Comparison of ENCODE assay signal across 21 cellular contexts in the genomic region with DNA sequence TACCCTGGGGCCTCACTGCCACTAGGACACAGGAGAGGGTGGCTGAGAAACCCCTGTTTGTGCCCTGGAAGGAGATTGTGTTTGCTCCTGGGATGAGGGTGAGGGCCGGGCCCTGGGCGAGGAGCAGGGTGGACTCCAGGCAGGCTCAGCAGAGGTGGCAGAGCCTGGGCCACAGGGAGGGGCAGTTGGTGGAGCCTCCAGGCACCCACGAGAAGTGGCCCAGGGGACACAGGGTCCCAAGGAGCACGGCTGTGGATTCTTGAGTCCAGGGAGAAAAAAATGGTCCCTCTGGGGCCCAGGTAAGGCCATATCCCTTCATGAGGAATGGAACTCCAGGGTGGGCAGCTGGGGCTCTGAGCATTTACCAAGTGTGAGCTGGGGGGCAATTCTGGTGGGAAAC. TPM values are rescaled to one million over a fixed set of nuclear protein-coding genes. Genes with fewer than 3 reads are reported as not detected.
DNase-seq lines count a peak whose midpoint lies in the region; ATAC-seq, FAIRE-seq and TF ChIP-seq lines count a peak whose summit lies in the region.
"Had no signal": no experiment of that assay in that cellular context is flagged by ENCODE, and none has a peak within 500 bp of the region (broad histone marks: within the 10 kb centered on the region; RNA-seq: fewer than 3 reads in every experiment).

No MANE protein-coding gene starts in this region.

- peak overlapping the region; percentile 24; the same call in 1 of the 2 replicates for H3K9ac ChIP-seq in BLaER1
- peak overlapping the region; percentile 28 for H3K9ac ChIP-seq in NT2/D1 (ENCODE audit: insufficient read length, low read depth)
- H3K9ac ChIP-seq in HepG2 (ENCODE audit: insufficient read depth, low read depth, low read length), result no peak overlapping the region

- CTCF ChIA-PET in HepG2 (lab: Yijun Ruan, JAX; ENCODE audit: low intra/inter-chr PET ratio, low total read pairs), result no interaction called here

- WGBS in heart right ventricle, 2 donors, result 88% methylated on average over 4 of the region's 4 CpGs
- WGBS in HepG2 (ENCODE audit: low lambda C conversion rate), result 81% methylated on average over 3 of the region's 4 CpGs
- WGBS in hepatocyte (ENCODE audit: low lambda C conversion rate, missing lambda C conversion rate), result 88% methylated on average over 4 of the region's 4 CpGs

- no peak overlapping the region for H3K4me3 ChIP-seq in heart right ventricle
- H3K4me3 ChIP-seq in BLaER1, result no peak overlapping the region
- no peak overlapping the region for H3K4me3 ChIP-seq in NT2/D1 (ENCODE audit: insufficient read length, low read depth)
- H3K4me3 ChIP-seq in HepG2 (replicated peaks in 1 of 3; ENCODE audit: insufficient read depth in 1 of 3, low read depth in 2 of 3, low read length in 3 of 3), result no peak overlapping the region
- no peak overlapping the region for H3K4me3 ChIP-seq in hepatocyte
- H3K4me3 ChIP-seq: A549 had no signal

- H3K27ac ChIP-seq in heart right ventricle, result no peak overlapping the region
- peak overlapping the region; percentile 58 for H3K27ac ChIP-seq in BLaER1
- no peak overlapping the region for H3K27ac ChIP-seq in HepG2 (ENCODE audit: extremely low read length, insufficient read depth, low read length)
- H3K27ac ChIP-seq in hepatocyte, result no peak overlapping the region
- H3K27ac ChIP-seq: 22Rv1, A549 had no signal

- H2AFZ ChIP-seq in HepG2 (ENCODE audit: low read length) (no peak overlapping the region), hepatocyte (no peak overlapping the region)

- no TSS peak for BruUV-seq in HepG2 (replicated peaks; lab: Mats Ljungman, UMichigan)

- TF ChIP-seq EP300 in HepG2 (IDR thresholded peaks at IDR 0.05; ENCODE audit: low read depth in 2 of 2, low read length in 2 of 2) (no peak), HepG2 (CRISPR knock-in tag; IDR thresholded peaks at IDR 0.05; ENCODE audit: borderline replicate concordance) (no peak)

- H3K4me1 ChIP-seq in heart right ventricle, result no peaks in the 10 kb centered on the region
- H3K4me1 ChIP-seq in BLaER1, result peaks cover 40% of the 10 kb centered on the region
- peaks cover 15% of the 10 kb centered on the region for H3K4me1 ChIP-seq in NT2/D1 (ENCODE audit: insufficient read depth, insufficient read length)
- H3K4me1 ChIP-seq in HepG2 (ENCODE audit: insufficient read depth, low read length), result peaks cover 51% of the 10 kb centered on the region
- H3K4me1 ChIP-seq in hepatocyte (ENCODE audit: insufficient read depth), result peaks cover 2% of the 10 kb centered on the region
- H3K4me1 ChIP-seq: A549 had no signal

- no peak for FAIRE-seq in HepG2 (lab: Jason Lieb, UNC)
- FAIRE-seq: A549, D721Med, G401.6, GM12891, HTR-8/SVneo had no signal

- H3K27me3 ChIP-seq in heart right ventricle, result no peaks in the 10 kb centered on the region
- no peaks in the 10 kb centered on the region for H3K27me3 ChIP-seq in BLaER1
- H3K27me3 ChIP-seq in NT2/D1 (ENCODE audit: insufficient read depth, insufficient read length), result no peaks in the 10 kb centered on the region
- no peaks in the 10 kb centered on the region; a peak in 1 of 5 replicates for H3K27me3 ChIP-seq in HepG2 (ENCODE audit: control insufficient read depth in 1 of 2, insufficient read depth in 2 of 2, low read length in 2 of 2)
- H3K27me3 ChIP-seq in hepatocyte, result no peaks in the 10 kb centered on the region

- H3K36me3 ChIP-seq in heart right ventricle (no peaks in the 10 kb centered on the region), BLaER1 (no peaks in the 10 kb centered on the region), NT2/D1 (ENCODE audit: insufficient read depth, insufficient read length, low read length) (no peaks in the 10 kb centered on the region), HepG2 (replicated peaks in 1 of 2; ENCODE audit: control insufficient read depth in 1 of 2, insufficient read depth in 2 of 2, low read length in 2 of 2) (no peaks in the 10 kb centered on the region), hepatocyte (replicated peaks; ENCODE audit: insufficient read depth, low read depth) (no peaks in the 10 kb centered on the region)

- H3K4me2 ChIP-seq in BLaER1 (peak overlapping the region; percentile 54), HepG2 (ENCODE audit: low read depth, low read length) (no peak overlapping the region), hepatocyte (no peak overlapping the region)
- H3K4me2 ChIP-seq: A549 had no signal

- in situ Hi-C loops in HepG2 (cut with HindIII; ENCODE audit: extremely low pct_ligation_motif_present, low pct_unique_long_range_greater_than_20kb), result no loop called here

- H3K9me2 ChIP-seq in hepatocyte (replicated peaks; ENCODE audit: insufficient read depth), result no peaks in the 10 kb centered on the region

- H3K9me3 ChIP-seq in heart right ventricle, result no peaks in the 10 kb centered on the region
- H3K9me3 ChIP-seq in BLaER1, result no peaks in the 10 kb centered on the region
- no peaks in the 10 kb centered on the region for H3K9me3 ChIP-seq in NT2/D1 (ENCODE audit: insufficient read depth, low read length)
- H3K9me3 ChIP-seq in HepG2 (ENCODE audit: low read length), result no peaks in the 10 kb centered on the region
- H3K9me3 ChIP-seq in hepatocyte (ENCODE audit: low read depth), result no peaks in the 10 kb centered on the region
- H3K9me3 ChIP-seq: A549, Caco-2 had no signal

- DNase-seq in Right ventricle myocardium inferior (ENCODE audit: missing footprints), result peak; percentile 7
- no peak for DNase-seq in heart right ventricle
- DNase-seq in NT2/D1 (ENCODE audit: low read depth, low spot score), result no peak
- no peak for DNase-seq in HepG2 (ENCODE audit: low spot score)
- no peak for DNase-seq in hepatocyte (ENCODE audit: low spot score)
- no peak for DNase-seq in NOMO-1 treated with dmso at 0.1 percent for 144 hours (lab: John Stamatoyannopoulos, UW; ENCODE audit: unreplicated experiment)
- DNase-seq: AML-193; Caco-2; CD4-positive, CD25-positive, alpha-beta regulatory T cell; GOT3; H9 had no signal

- no peaks in the 10 kb centered on the region for H3K79me2 ChIP-seq in HepG2 (ENCODE audit: insufficient read depth, low read length)
- H3K79me2 ChIP-seq in hepatocyte, result no peaks in the 10 kb centered on the region

- POLR2A ChIA-PET in HepG2 (lab: Yijun Ruan, JAX), result interaction anchor here (1.5 to 9.3 kb wide), 3 partner anchors 13 to 30 kb away, joined by 5 to 63 read pairs (median 5); no protein-coding TSS in a partner anchor

- intact Hi-C loops in Right ventricle myocardium inferior (cut with DNase I) (no loop called here), heart right ventricle (cut with DNase I) (no loop called here), HepG2 (cut with micrococcal nuclease; ENCODE audit: unreplicated experiment) (no loop called here)

- TF ChIP-seq CTCF in heart right ventricle (IDR thresholded peaks at IDR 0.05), result no peak
- no peak for TF ChIP-seq CTCF in HepG2 (CRISPR knock-in tag; IDR thresholded peaks at IDR 0.05)
- TF ChIP-seq CTCF in hepatocyte (IDR thresholded peaks at IDR 0.05; ENCODE audit: poor library complexity), result no peak

- ATAC-seq in Right ventricle myocardium inferior, result no peak
- no peak for ATAC-seq in heart right ventricle
- peak; percentile 3; the same call in 2 of the 3 replicates for ATAC-seq in HepG2
- ATAC-seq in GM18870 (IDR thresholded peaks at IDR 0.05; ENCODE audit: unreplicated experiment), result no peak

- no peak for TF ChIP-seq POLR2A in HepG2 (IDR thresholded peaks at IDR 0.05; ENCODE audit: insufficient read depth in 1 of 2, low read depth in 2 of 2, low read length in 2 of 2)

- no peaks in the 10 kb centered on the region for H4K20me1 ChIP-seq in BLaER1
- no peaks in the 10 kb centered on the region for H4K20me1 ChIP-seq in HepG2 (ENCODE audit: insufficient read depth, low read length)
- no peaks in the 10 kb centered on the region for H4K20me1 ChIP-seq in hepatocyte (ENCODE audit: insufficient read depth, poor library complexity, severe bottlenecking)

- TF ChIP-seq RAD21 in HepG2 (CRISPR knock-in tag; IDR thresholded peaks at IDR 0.05), result no peak

RNA-seq across cellular contexts. Expression of gene MAB21L4, which starts 8.3 kb away (rescaled TPM):
- total RNA-seq in Right ventricle myocardium inferior, result not detected
- total RNA-seq in heart right ventricle, result under 1 TPM in 2 of 10 donors, not detected in 8; 0.29 to 0.32 TPM
- polyA plus RNA-seq in heart right ventricle, result under 1 TPM in 1 of 2 donors, not detected in 1; 0.06 TPM
- 13.5 and 14.0 TPM in 2 replicates for total RNA-seq in HepG2 (2016; rRNA removed; fragmentation: Illumina TruSeq; extraction: Trizol)
- 3.1 and 3.7 TPM in 2 replicates for total RNA-seq in HepG2 (2016; cell fraction: cytosol; rRNA removed; fragmentation: Illumina TruSeq; extraction: Trizol; ENCODE audit: low read depth)
- total RNA-seq in HepG2 (2016; cell fraction: insoluble cytoplasmic fraction; rRNA removed; fragmentation: Illumina TruSeq; extraction: Trizol), result 11.5 and 15.3 TPM in 2 replicates
- total RNA-seq in HepG2 (2016; cell fraction: membrane; rRNA removed; fragmentation: Illumina TruSeq; extraction: Trizol), result 10.1 and 12.0 TPM in 2 replicates
- total RNA-seq in HepG2 (2016; cell fraction: nucleus; rRNA removed; fragmentation: Illumina TruSeq; extraction: Trizol), result 8.9 and 10.1 TPM in 2 replicates
- polyA plus RNA-seq in HepG2 (2011; rRNA removed), result 3.0 and 3.6 TPM in 2 replicates
- polyA plus RNA-seq in HepG2 (2011; cell fraction: cytosol; rRNA removed), result 2.4 and 4.2 TPM in 2 replicates
- 8.9 and 9.1 TPM in 2 replicates for polyA plus RNA-seq in HepG2 (2011; cell fraction: nucleus; rRNA removed)
- polyA plus RNA-seq in HepG2 (2012), result 2.1 and 4.1 TPM in 2 replicates
- 3.4 TPM in 2 replicates for polyA plus RNA-seq in HepG2 (2016; cell fraction: cytosol; fragmentation: Illumina TruSeq; extraction: Trizol; ENCODE audit: low read depth)
- polyA plus RNA-seq in HepG2 (2016; cell fraction: insoluble cytoplasmic fraction; fragmentation: Illumina TruSeq; extraction: Trizol; ENCODE audit: low read depth), result 11.8 and 13.7 TPM in 2 replicates
- 8.3 and 8.8 TPM in 2 replicates for polyA plus RNA-seq in HepG2 (2016; cell fraction: membrane; fragmentation: Illumina TruSeq; extraction: Trizol; ENCODE audit: low read depth)
- 15.9 and 16.1 TPM in 2 replicates for polyA plus RNA-seq in HepG2 (2016; cell fraction: nucleus; fragmentation: Illumina TruSeq; extraction: Trizol; ENCODE audit: insufficient read depth, low read depth)
- 5.4 TPM in 1 of 2 replicates, not detected in the other for polyA minus RNA-seq in HepG2 (2011; rRNA and poly(A)+ RNA removed; ENCODE audit: low replicate concordance)
- polyA minus RNA-seq in HepG2 (2011; cell fraction: cytosol; rRNA and poly(A)+ RNA removed), result 1.8 and 2.0 TPM in 2 replicates
- 1.3 and 2.5 TPM in 2 replicates for polyA minus RNA-seq in HepG2 (2011; cell fraction: nucleus; rRNA and poly(A)+ RNA removed)
- total RNA-seq in hepatocyte, result 13.5 and 34.5 TPM in 2 replicates
- 11.5 and 13.1 TPM in 2 replicates for polyA plus RNA-seq in hepatocyte
- total RNA-seq: CD4-positive, CD25-positive, alpha-beta regulatory T cell had no signal
- polyA plus RNA-seq: A549; BJ; CD4-positive, CD25-positive, alpha-beta regulatory T cell; IgD-negative memory B cell had no signal

RNA-seq across cellular contexts. Expression of gene CROCC2, which starts 18.5 kb away (rescaled TPM):
- total RNA-seq in Right ventricle myocardium inferior (not detected), heart right ventricle (not detected), HepG2 (2016; rRNA removed; fragmentation: Illumina TruSeq; extraction: Trizol) (not detected in 2 replicates), hepatocyte (0.10 and 0.20 TPM in 2 replicates)
- polyA plus RNA-seq in heart right ventricle (under 1 TPM in 1 of 2 donors, not detected in 1; 0.06 TPM), HepG2 (2011; rRNA removed) (not detected in 2 replicates), hepatocyte (0.04 and 0.13 TPM in 2 replicates)
- total RNA-seq in HepG2 (2016; cell fraction: cytosol; rRNA removed; fragmentation: Illumina TruSeq; extraction: Trizol; ENCODE audit: low read depth), result not detected in 2 replicates
- 0.02 TPM in 1 of 2 replicates, not detected in the other for total RNA-seq in HepG2 (2016; cell fraction: insoluble cytoplasmic fraction; rRNA removed; fragmentation: Illumina TruSeq; extraction: Trizol)
- total RNA-seq in HepG2 (2016; cell fraction: membrane; rRNA removed; fragmentation: Illumina TruSeq; extraction: Trizol), result not detected in 2 replicates
- total RNA-seq in HepG2 (2016; cell fraction: nucleus; rRNA removed; fragmentation: Illumina TruSeq; extraction: Trizol), result not detected in 2 replicates
- polyA plus RNA-seq in HepG2 (2011; cell fraction: cytosol; rRNA removed), result not detected in 2 replicates
- 0.03 TPM in 1 of 2 replicates, not detected in the other for polyA plus RNA-seq in HepG2 (2011; cell fraction: nucleus; rRNA removed)
- 0.13 and 0.15 TPM in 2 replicates for polyA plus RNA-seq in HepG2 (2012)
- polyA plus RNA-seq in HepG2 (2016; cell fraction: cytosol; fragmentation: Illumina TruSeq; extraction: Trizol; ENCODE audit: low read depth), result not detected in 2 replicates
- polyA plus RNA-seq in HepG2 (2016; cell fraction: insoluble cytoplasmic fraction; fragmentation: Illumina TruSeq; extraction: Trizol; ENCODE audit: low read depth), result not detected in 2 replicates
- not detected in 2 replicates for polyA plus RNA-seq in HepG2 (2016; cell fraction: membrane; fragmentation: Illumina TruSeq; extraction: Trizol; ENCODE audit: low read depth)
- polyA plus RNA-seq in HepG2 (2016; cell fraction: nucleus; fragmentation: Illumina TruSeq; extraction: Trizol; ENCODE audit: insufficient read depth, low read depth), result not detected in 2 replicates
- not detected in 2 replicates for polyA minus RNA-seq in HepG2 (2011; rRNA and poly(A)+ RNA removed; ENCODE audit: low replicate concordance)
- not detected in 2 replicates for polyA minus RNA-seq in HepG2 (2011; cell fraction: cytosol; rRNA and poly(A)+ RNA removed)
- not detected in 2 replicates for polyA minus RNA-seq in HepG2 (2011; cell fraction: nucleus; rRNA and poly(A)+ RNA removed)
- total RNA-seq: Caco-2; CD4-positive, CD25-positive, alpha-beta regulatory T cell; H9 had no signal
- polyA plus RNA-seq: A549; BJ; CD4-positive, CD25-positive, alpha-beta regulatory T cell; IgD-negative memory B cell had no signal

RNA-seq across cellular contexts. Expression of gene AGXT, which starts 19.0 kb away (rescaled TPM):
- total RNA-seq in Right ventricle myocardium inferior (not detected), heart right ventricle (not detected), HepG2 (2016; rRNA removed; fragmentation: Illumina TruSeq; extraction: Trizol) (30.5 and 41.9 TPM in 2 replicates), hepatocyte (69.6 and 90.8 TPM in 2 replicates)
- polyA plus RNA-seq in heart right ventricle (under 1 TPM in 1 of 2 donors, not detected in 1; 0.09 TPM), HepG2 (2011; rRNA removed) (96.1 and 133 TPM in 2 replicates), hepatocyte (157 and 169 TPM in 2 replicates)
- total RNA-seq in HepG2 (2016; cell fraction: cytosol; rRNA removed; fragmentation: Illumina TruSeq; extraction: Trizol; ENCODE audit: low read depth), result 13.0 and 14.7 TPM in 2 replicates
- total RNA-seq in HepG2 (2016; cell fraction: insoluble cytoplasmic fraction; rRNA removed; fragmentation: Illumina TruSeq; extraction: Trizol), result 26.6 and 43.3 TPM in 2 replicates
- total RNA-seq in HepG2 (2016; cell fraction: membrane; rRNA removed; fragmentation: Illumina TruSeq; extraction: Trizol), result 16.6 and 19.6 TPM in 2 replicates
- total RNA-seq in HepG2 (2016; cell fraction: nucleus; rRNA removed; fragmentation: Illumina TruSeq; extraction: Trizol), result 38.2 and 44.0 TPM in 2 replicates
- 35.6 and 52.0 TPM in 2 replicates for polyA plus RNA-seq in HepG2 (2011; cell fraction: cytosol; rRNA removed)
- 938 and 1,041 TPM in 2 replicates for polyA plus RNA-seq in HepG2 (2011; cell fraction: nucleus; rRNA removed)
- polyA plus RNA-seq in HepG2 (2012), result 57.7 and 74.1 TPM in 2 replicates
- 16.7 and 17.4 TPM in 2 replicates for polyA plus RNA-seq in HepG2 (2016; cell fraction: cytosol; fragmentation: Illumina TruSeq; extraction: Trizol; ENCODE audit: low read depth)
- 26.4 and 36.5 TPM in 2 replicates for polyA plus RNA-seq in HepG2 (2016; cell fraction: insoluble cytoplasmic fraction; fragmentation: Illumina TruSeq; extraction: Trizol; ENCODE audit: low read depth)
- polyA plus RNA-seq in HepG2 (2016; cell fraction: membrane; fragmentation: Illumina TruSeq; extraction: Trizol; ENCODE audit: low read depth), result 15.2 and 17.5 TPM in 2 replicates
- polyA plus RNA-seq in HepG2 (2016; cell fraction: nucleus; fragmentation: Illumina TruSeq; extraction: Trizol; ENCODE audit: insufficient read depth, low read depth), result 101 and 109 TPM in 2 replicates
- 67.0 TPM in 1 of 2 replicates, not detected in the other for polyA minus RNA-seq in HepG2 (2011; rRNA and poly(A)+ RNA removed; ENCODE audit: low replicate concordance)
- polyA minus RNA-seq in HepG2 (2011; cell fraction: cytosol; rRNA and poly(A)+ RNA removed), result 22.8 and 31.0 TPM in 2 replicates
- 64.6 and 66.1 TPM in 2 replicates for polyA minus RNA-seq in HepG2 (2011; cell fraction: nucleus; rRNA and poly(A)+ RNA removed)
- total RNA-seq: CD4-positive, CD25-positive, alpha-beta regulatory T cell; H9 had no signal
- polyA plus RNA-seq: A549; BJ; CD4-positive, CD25-positive, alpha-beta regulatory T cell; IgD-negative memory B cell had no signal

Comparison
In these comparisons a context has a peak if more than half of its experiments do, and no peak if none do; other contexts are left out.
1. RNA of gene AGXT, which starts 19.0 kb away (total RNA-seq): 69.6 to 90.8 TPM in hepatocyte and 13.0 to 44.0 TPM in HepG2; not detected in Right ventricle myocardium inferior (single experiment) and not detected in heart right ventricle; every median in the first group is over 10 times any median in the second.